ENCODE assay signal across 10 cellular contexts in genomic region chr12:104463371-104463770, GRCh38. TPM values are rescaled to one million over a fixed set of nuclear protein-coding genes. Genes with fewer than 3 reads are reported as not detected.
DNase-seq lines count a peak whose midpoint lies in the region; ATAC-seq and TF ChIP-seq lines count a peak whose summit lies in the region.
"Had no signal": no experiment of that assay in that cellular context is flagged by ENCODE, and none has a peak within 500 bp of the region (broad histone marks: within the 10 kb centered on the region; RNA-seq: fewer than 3 reads in every experiment).

No MANE protein-coding gene starts in this region.

- TF ChIP-seq CTCF in DND-41 (IDR thresholded peaks at IDR 0.05; ENCODE audit: borderline replicate concordance, extremely low read depth, low read length, poor library complexity, severe bottlenecking) (no peak), coronary artery (IDR thresholded peaks at IDR 0.05) (no peak), type B pancreatic cell (conservative IDR thresholded peaks at IDR 0.05) (no peak)
- TF ChIP-seq CTCF in activated CD8-positive, alpha-beta T cell treated with anti-CD3 and anti-CD28 coated beads for 36 hours (IDR thresholded peaks at IDR 0.05) = no peak

- CTCF ChIA-PET in activated CD8-positive, alpha-beta T cell treated with anti-CD3 and anti-CD28 coated beads for 36 hours (lab: Charles Lee) = no interaction called here

- H3K4me3 ChIP-seq in DND-41 (ENCODE audit: low read depth in 1 of 2, low read length in 2 of 2) = peak overlapping the region in 1 of 2 experiments; percentile 49; a peak in 2 of 4 replicates
- H3K4me3 ChIP-seq in coronary artery = no peak overlapping the region
- H3K4me3 ChIP-seq: hepatocyte had no signal

- H3K4me1 ChIP-seq in DND-41 (ENCODE audit: insufficient read depth, low read length) = peaks cover 92% of the 10 kb centered on the region

- peak overlapping the region; percentile 83 for H3K4me2 ChIP-seq in DND-41 (ENCODE audit: insufficient read depth, low read length)
- H3K4me2 ChIP-seq: hepatocyte had no signal

- H3K9me3 Mint-ChIP-seq in activated CD8-positive, alpha-beta T cell treated with anti-CD3 and anti-CD28 coated beads for 36 hours = no peaks in the 10 kb centered on the region
- H3K9me3 Mint-ChIP-seq in naive thymus-derived CD8-positive, alpha-beta T cell = no peaks in the 10 kb centered on the region
- H3K9me3 Mint-ChIP-seq in type B pancreatic cell = no peaks in the 10 kb centered on the region

- peak overlapping the region; percentile 84 for H3K27ac Mint-ChIP-seq in activated CD8-positive, alpha-beta T cell treated with anti-CD3 and anti-CD28 coated beads for 36 hours
- peak overlapping the region; percentile 72 to 98 (median 94) for H3K27ac Mint-ChIP-seq in naive thymus-derived CD8-positive, alpha-beta T cell
- no peak overlapping the region for H3K27ac Mint-ChIP-seq in type B pancreatic cell

- no peaks in the 10 kb centered on the region for H3K27me3 Mint-ChIP-seq in activated CD8-positive, alpha-beta T cell treated with anti-CD3 and anti-CD28 coated beads for 36 hours
- no peaks in the 10 kb centered on the region for H3K27me3 Mint-ChIP-seq in naive thymus-derived CD8-positive, alpha-beta T cell
- H3K27me3 Mint-ChIP-seq in type B pancreatic cell = peaks cover 3% of the 10 kb centered on the region

- POLR2A ChIA-PET in activated CD8-positive, alpha-beta T cell treated with anti-CD3 and anti-CD28 coated beads for 36 hours (lab: Charles Lee) = interaction anchor here (1.0 kb wide), 1 partner anchor 10 kb away, joined by 3 read pairs; no protein-coding TSS in a partner anchor
- POLR2A ChIA-PET in naive thymus-derived CD8-positive, alpha-beta T cell (lab: Charles Lee) = interaction anchor here (0.5 to 1.7 kb wide), 3 partner anchors 10 to 24 kb away, joined by 3 to 6 read pairs (median 3); no protein-coding TSS in a partner anchor

- no peaks in the 10 kb centered on the region for H3K9me3 ChIP-seq in DND-41 (ENCODE audit: insufficient read depth, low read length, severe bottlenecking)

- no peak for ATAC-seq in DND-41 (ENCODE audit: insufficient read depth, low read depth)
- ATAC-seq in GM19463 (IDR thresholded peaks at IDR 0.05; ENCODE audit: unreplicated experiment) = peak; percentile 2
- ATAC-seq in activated CD8-positive, alpha-beta T cell treated with anti-CD3 and anti-CD28 coated beads for 36 hours = peak; percentile 29
- ATAC-seq in naive thymus-derived CD8-positive, alpha-beta T cell = peak; percentile 22 to 23

- peak overlapping the region; percentile 35 for H3K9ac ChIP-seq in DND-41 (ENCODE audit: low read depth, low read length)

- peaks cover 83% of the 10 kb centered on the region for H3K4me1 Mint-ChIP-seq in activated CD8-positive, alpha-beta T cell treated with anti-CD3 and anti-CD28 coated beads for 36 hours (ENCODE audit: low read depth)
- H3K4me1 Mint-ChIP-seq in naive thymus-derived CD8-positive, alpha-beta T cell = peaks cover 39 to 96% (median 92%) of the 10 kb centered on the region in 4 donors
- H3K4me1 Mint-ChIP-seq in type B pancreatic cell (ENCODE audit: unreplicated experiment) = peaks cover 23% of the 10 kb centered on the region

- DNase-seq in DND-41 (no peak), coronary artery (ENCODE audit: low spot score) (no peak), type B pancreatic cell (ENCODE audit: extremely low spot score, unreplicated experiment) (no peak), GDM1 (lab: John Stamatoyannopoulos, UW) (no peak)
- DNase-seq in activated CD8-positive, alpha-beta T cell treated with anti-CD3 and anti-CD28 coated beads for 36 hours = no peak
- DNase-seq in naive thymus-derived CD8-positive, alpha-beta T cell = no peak
- DNase-seq: NCI-H2029 treated with DMSO at 0.1 percent for 48 hours, small intestine had no signal

- intact Hi-C loops in activated CD8-positive, alpha-beta T cell treated with anti-CD3 and anti-CD28 coated beads for 36 hours (cut with micrococcal nuclease) = loop anchor here (2.0 kb wide), 1 partner anchor 13 kb away; no protein-coding TSS in a partner anchor

- H2AFZ ChIP-seq in DND-41 (ENCODE audit: low read depth, low read length) = no peak overlapping the region
- H2AFZ ChIP-seq: hepatocyte had no signal

- peaks cover 37% of the 10 kb centered on the region for H4K20me1 ChIP-seq in DND-41 (ENCODE audit: insufficient read depth, low read length)

- H3K27ac ChIP-seq in DND-41 (ENCODE audit: low read length) (peak overlapping the region; percentile 81), coronary artery (peak overlapping the region in 1 of 2 donors; percentile 4)
- H3K27ac ChIP-seq: hepatocyte had no signal

- H3K27me3 ChIP-seq in DND-41 (ENCODE audit: insufficient read depth, low read length, poor library complexity) = no peaks in the 10 kb centered on the region

- H3K36me3 ChIP-seq in DND-41 (ENCODE audit: insufficient read depth, low read length) = peaks cover 69% of the 10 kb centered on the region

- H3K36me3 Mint-ChIP-seq in activated CD8-positive, alpha-beta T cell treated with anti-CD3 and anti-CD28 coated beads for 36 hours (ENCODE audit: low read depth) = peaks cover 19% of the 10 kb centered on the region
- no peaks in the 10 kb centered on the region for H3K36me3 Mint-ChIP-seq in naive thymus-derived CD8-positive, alpha-beta T cell
- peaks cover 7% of the 10 kb centered on the region for H3K36me3 Mint-ChIP-seq in type B pancreatic cell

- peaks cover 100% of the 10 kb centered on the region for H3K79me2 ChIP-seq in DND-41 (ENCODE audit: insufficient read depth, low read length)

- peak overlapping the region; percentile 28 for H3K4me3 Mint-ChIP-seq in activated CD8-positive, alpha-beta T cell treated with anti-CD3 and anti-CD28 coated beads for 36 hours
- H3K4me3 Mint-ChIP-seq in naive thymus-derived CD8-positive, alpha-beta T cell = peak overlapping the region; percentile 49 to 88 (median 85)
- no peak overlapping the region for H3K4me3 Mint-ChIP-seq in type B pancreatic cell

RNA-seq across cellular contexts. Expression of gene CHST11, which starts 6.6 kb away (rescaled TPM):
- 10 to 100 TPM; 30.9 to 33.9 TPM for total RNA-seq in activated CD8-positive, alpha-beta T cell treated with anti-CD3 and anti-CD28 coated beads for 36 hours
- total RNA-seq in naive thymus-derived CD8-positive, alpha-beta T cell = 10 to 100 TPM; 26.8 to 28.4 TPM
- polyA plus RNA-seq in naive thymus-derived CD8-positive, alpha-beta T cell = 10 to 100 TPM; 23.1 to 35.6 (median 26.1) TPM
- total RNA-seq in type B pancreatic cell (ENCODE audit: low replicate concordance) = 15.5 and 27.2 TPM in 2 replicates
